In genomic region chr6:137268911-137269310, GRCh38 we compare ENCODE assay signal across 32 cellular contexts.
"Had no signal": no experiment of that assay in that cellular context is flagged by ENCODE, and none has a peak within 500 bp of the region (broad histone marks: within the 10 kb centered on the region; RNA-seq: fewer than 3 reads in every experiment).

No MANE protein-coding gene starts in this region.

- H3K27me3 ChIP-seq: adrenal gland, body of pancreas, colonic mucosa had no signal

- H3K9me3 Mint-ChIP-seq: activated CD4-positive, alpha-beta memory T cell treated with anti-CD3 and anti-CD28 coated beads, Interleukin-2, amount 10 ng/mL, durations not matched to agents 7 days and 5 days; activated naive CD4-positive, alpha-beta T cell treated with anti-CD3 and anti-CD28 coated beads for 36 hours; activated naive CD4-positive, alpha-beta T cell treated with anti-CD3 and anti-CD28 coated beads, Interleukin-2, amount 50 U/mL, for 24 hours; activated naive CD8-positive, alpha-beta T cell treated with anti-CD3 and anti-CD28 coated beads for 36 hours; activated naive CD8-positive, alpha-beta T cell treated with anti-CD3 and anti-CD28 coated beads, Interleukin-2, amount 50 U/mL, for 24 hours; activated T-cell treated with anti-CD3 and anti-CD28 coated beads, Interleukin-2, amount 50 U/mL, for 4 hours; activated T-helper 1 cell treated with anti-CD3 and anti-CD28 coated beads, Interleukin-12 subunit alpha, Interleukin-12 subunit beta, Interleukin-2, Interleukin-4 antibody, amounts not matched to agents 30 ng/mL and 10 ng/mL and 1 ng/mL, durations not matched to agents 14 hours and 24 hours and 36 hours; activated T-helper 2 cell treated with anti-CD3 and anti-CD28 coated beads, Interferon-gamma antibody, Interleukin-2, Interleukin-4, amounts not matched to agents 10 μg/mL and 5 μg/mL and 100 μg/mL, durations not matched to agents 14 hours and 24 hours and 36 hours; endodermal cell; T-helper 2 cell treated with Interferon-gamma antibody and Interleukin-4, amounts not matched to agents 5 μg/mL and 100 μg/mL, for 36 hours had no signal

- DNase-seq: activated B cell treated with CpG ODN at 0.5 μM for 24 hours; activated CD4-positive, alpha-beta memory T cell treated with anti-CD3 and anti-CD28 coated beads, Interleukin-2, amount 10 ng/mL, durations not matched to agents 7 days and 5 days; activated CD4-positive, alpha-beta T cell treated with anti-CD3 and anti-CD28 coated beads for 36 hours; activated CD4-positive, alpha-beta T cell treated with anti-CD3 and anti-CD28 coated beads, Interleukin-2, amount 10 ng/mL, durations not matched to agents 7 days and 5 days; activated CD4-positive, alpha-beta T cell treated with anti-CD3 and anti-CD28 coated beads, Interleukin-2, amount 50 U/mL, for 4 hours; activated CD8-positive, alpha-beta memory T cell treated with anti-CD3 and anti-CD28 coated beads, Interleukin-2, amount 50 U/mL, for 48 hours; activated effector memory CD4-positive, alpha-beta T cell treated with anti-CD3 and anti-CD28 coated beads, Interleukin-2, amount 50 U/mL, for 16 hours; activated naive CD4-positive, alpha-beta T cell treated with anti-CD3 and anti-CD28 coated beads for 36 hours; activated naive CD8-positive, alpha-beta T cell treated with anti-CD3 and anti-CD28 coated beads for 36 hours; activated naive CD8-positive, alpha-beta T cell treated with anti-CD3 and anti-CD28 coated beads, Interleukin-2, amount 50 U/mL, for 24 hours; activated T-cell treated with anti-CD3 and anti-CD28 coated beads, Interleukin-2, amount 50 U/mL, for 4 hours; adrenal gland; amygdala; aorta; body of pancreas; caudate nucleus; cerebellar nuclear complex; colonic mucosa; effector CD8-positive, alpha-beta T cell; endodermal cell; foreskin fibroblast; glutamatergic neuron; T-helper 1 cell; T-helper 17 cell; T1000; WERI-Rb-1 had no signal

- H3K4me3 ChIP-seq: adrenal gland, body of pancreas, colonic mucosa had no signal

- H3K4me1 Mint-ChIP-seq: activated naive CD4-positive, alpha-beta T cell treated with anti-CD3 and anti-CD28 coated beads, Interleukin-2, amount 50 U/mL, for 24 hours had no signal

- H3K27me3 Mint-ChIP-seq: activated B cell treated with CpG ODN at 0.5 μM for 24 hours had no signal

- H3K9me3 ChIP-seq: adrenal gland, body of pancreas, colonic mucosa had no signal

- H3K27ac ChIP-seq: adrenal gland, body of pancreas, colonic mucosa, WERI-Rb-1 had no signal

- H3K36me3 ChIP-seq: adrenal gland, colonic mucosa, WERI-Rb-1 had no signal

- H3K4me3 Mint-ChIP-seq: activated B cell treated with CpG ODN at 0.5 μM for 24 hours; activated CD4-positive, alpha-beta memory T cell treated with anti-CD3 and anti-CD28 coated beads, Interleukin-2, amount 10 ng/mL, durations not matched to agents 7 days and 5 days; activated CD4-positive, alpha-beta T cell treated with anti-CD3 and anti-CD28 coated beads for 36 hours; activated CD4-positive, alpha-beta T cell treated with anti-CD3 and anti-CD28 coated beads, Interleukin-2, amount 10 ng/mL, durations not matched to agents 7 days and 5 days; activated naive CD4-positive, alpha-beta T cell treated with anti-CD3 and anti-CD28 coated beads for 36 hours; activated naive CD4-positive, alpha-beta T cell treated with anti-CD3 and anti-CD28 coated beads, Interleukin-2, amount 50 U/mL, for 24 hours; activated naive CD8-positive, alpha-beta T cell treated with anti-CD3 and anti-CD28 coated beads for 36 hours; activated naive CD8-positive, alpha-beta T cell treated with anti-CD3 and anti-CD28 coated beads, Interleukin-2, amount 50 U/mL, for 24 hours; activated T-cell treated with anti-CD3 and anti-CD28 coated beads, Interleukin-2, amount 50 U/mL, for 4 hours; activated T-helper 1 cell treated with anti-CD3 and anti-CD28 coated beads, Interleukin-12 subunit alpha, Interleukin-12 subunit beta, Interleukin-2, Interleukin-4 antibody, amounts not matched to agents 30 ng/mL and 10 ng/mL and 1 ng/mL, durations not matched to agents 14 hours and 24 hours and 36 hours; endodermal cell; T-helper 17 cell; T-helper 2 cell treated with Interferon-gamma antibody and Interleukin-4, amounts not matched to agents 5 μg/mL and 100 μg/mL, for 36 hours had no signal

- H3K27ac Mint-ChIP-seq: activated B cell treated with CpG ODN at 0.5 μM for 24 hours; activated CD4-positive, alpha-beta memory T cell treated with anti-CD3 and anti-CD28 coated beads, Interleukin-2, amount 10 ng/mL, durations not matched to agents 7 days and 5 days; activated CD4-positive, alpha-beta T cell treated with anti-CD3 and anti-CD28 coated beads for 36 hours; activated CD4-positive, alpha-beta T cell treated with anti-CD3 and anti-CD28 coated beads, Interleukin-2, amount 10 ng/mL, durations not matched to agents 7 days and 5 days; activated naive CD4-positive, alpha-beta T cell treated with anti-CD3 and anti-CD28 coated beads for 36 hours; activated naive CD8-positive, alpha-beta T cell treated with anti-CD3 and anti-CD28 coated beads for 36 hours; activated naive CD8-positive, alpha-beta T cell treated with anti-CD3 and anti-CD28 coated beads, Interleukin-2, amount 50 U/mL, for 24 hours; activated T-helper 1 cell treated with anti-CD3 and anti-CD28 coated beads, Interleukin-12 subunit alpha, Interleukin-12 subunit beta, Interleukin-2, Interleukin-4 antibody, amounts not matched to agents 30 ng/mL and 10 ng/mL and 1 ng/mL, durations not matched to agents 14 hours and 24 hours and 36 hours; activated T-helper 2 cell treated with anti-CD3 and anti-CD28 coated beads, Interferon-gamma antibody, Interleukin-2, Interleukin-4, amounts not matched to agents 10 μg/mL and 5 μg/mL and 100 μg/mL, durations not matched to agents 14 hours and 24 hours and 36 hours; endodermal cell; T-helper 17 cell; T-helper 2 cell treated with Interferon-gamma antibody and Interleukin-4, amounts not matched to agents 5 μg/mL and 100 μg/mL, for 36 hours had no signal

- ATAC-seq: activated CD4-positive, alpha-beta T cell treated with anti-CD3 and anti-CD28 coated beads for 36 hours; activated CD4-positive, CD25-positive, alpha-beta regulatory T cell treated with anti-CD3 and anti-CD28 coated beads, Interleukin-2, amount 50 U/mL, for 24 hours; activated naive CD8-positive, alpha-beta T cell treated with anti-CD3 and anti-CD28 coated beads, Interleukin-2, amount 50 U/mL, for 24 hours; activated T-cell treated with anti-CD3 and anti-CD28 coated beads, Interleukin-2, amount 50 U/mL, for 4 hours; body of pancreas; esophagus mucosa; T-helper 17 cell had no signal

- H3K36me3 Mint-ChIP-seq: activated naive CD4-positive, alpha-beta T cell treated with anti-CD3 and anti-CD28 coated beads, Interleukin-2, amount 50 U/mL, for 24 hours; activated naive CD8-positive, alpha-beta T cell treated with anti-CD3 and anti-CD28 coated beads for 36 hours had no signal

- H3K4me1 ChIP-seq: adrenal gland, colonic mucosa had no signal
